Comparison of ENCODE assay signal across 8 cellular contexts in genomic region chr2:151999058-151999457, GRCh38.
A peak's percentile ranks its signal among the peaks of the same experiment; 100 is the strongest.
DNase-seq lines count a peak whose midpoint lies in the region; ATAC-seq and TF ChIP-seq lines count a peak whose summit lies in the region.

No MANE protein-coding gene starts in this region.

- no peaks in the 10 kb centered on the region for H3K27me3 Mint-ChIP-seq in activated T-cell treated with anti-CD3 and anti-CD28 coated beads, Interleukin-2, amount 50 U/mL, for 72 hours (ENCODE audit: low read depth)

- TF ChIP-seq POLR2A in gastrocnemius medialis (IDR thresholded peaks at IDR 0.05) = no peak

- H3K4me1 ChIP-seq in OCI-LY3 (ENCODE audit: low read length) = peaks cover 4% of the 10 kb centered on the region
- H3K4me1 ChIP-seq in gastrocnemius medialis = peaks cover 6 to 7% of the 10 kb centered on the region in 2 donors

- H3K79me2 ChIP-seq in OCI-LY3 (ENCODE audit: low read length) = no peaks in the 10 kb centered on the region

- H3K4me3 ChIP-seq in OCI-LY3 (ENCODE audit: low read length) (no peak overlapping the region), gastrocnemius medialis (no peak overlapping the region)

- intact Hi-C loops in head of caudate nucleus (cut with DNase I) (no loop called here), gastrocnemius medialis (cut with DNase I; ENCODE audit: low total_unique reads) (loop anchor here (1.0 kb wide), 1 partner anchor 27 kb away; no protein-coding TSS in a partner anchor)

- H3K36me3 ChIP-seq in OCI-LY3 (replicated peaks; ENCODE audit: low read depth, low read length) (no peaks in the 10 kb centered on the region), gastrocnemius medialis (no peaks in the 10 kb centered on the region)

- H3K4me3 Mint-ChIP-seq in activated T-cell treated with anti-CD3 and anti-CD28 coated beads, Interleukin-2, amount 50 U/mL, for 72 hours = no peak overlapping the region

- H3K9ac ChIP-seq in OCI-LY3 (ENCODE audit: low read length) = no peak overlapping the region

- H3K27me3 ChIP-seq in OCI-LY3 (ENCODE audit: low read depth, low read length) (peaks cover 16% of the 10 kb centered on the region), gastrocnemius medialis (no peaks in the 10 kb centered on the region)

- no peak overlapping the region for H2AFZ ChIP-seq in OCI-LY3 (ENCODE audit: low read depth, low read length)

- TF ChIP-seq CTCF in OCI-LY3 (IDR thresholded peaks at IDR 0.05; ENCODE audit: low read depth, low read length) (peak; percentile 84), gastrocnemius medialis (IDR thresholded peaks at IDR 0.05 in 4 of 5, conservative IDR thresholded peaks at IDR 0.05 in 1 of 5) (peak; percentile 49 to 87 (median 69))

- H4K20me1 ChIP-seq in OCI-LY3 (ENCODE audit: insufficient read depth, low read length) = no peaks in the 10 kb centered on the region

- DNase-seq in COLO668 (lab: John Stamatoyannopoulos, UW; ENCODE audit: unreplicated experiment) (peak; percentile 49), HT-29 (ENCODE audit: low spot score) (peak; percentile 58), head of caudate nucleus (peak; percentile 35 to 87 (median 63)), gastrocnemius medialis (peak; percentile 14 to 33)
- peak; percentile 45 to 53 for DNase-seq in activated T-cell treated with anti-CD3 and anti-CD28 coated beads, Interleukin-2, amount 50 U/mL, for 72 hours

- H3K4me2 ChIP-seq in OCI-LY3 (ENCODE audit: low read length) = no peak overlapping the region; the same call in 1 of the 2 replicates

- H3K9me3 Mint-ChIP-seq in activated T-cell treated with anti-CD3 and anti-CD28 coated beads, Interleukin-2, amount 50 U/mL, for 72 hours = no peaks in the 10 kb centered on the region

- no peaks in the 10 kb centered on the region for H3K36me3 Mint-ChIP-seq in activated T-cell treated with anti-CD3 and anti-CD28 coated beads, Interleukin-2, amount 50 U/mL, for 72 hours (ENCODE audit: insufficient read depth in 2 of 2)

- H3K9me3 ChIP-seq in OCI-LY3 (ENCODE audit: insufficient read depth, low read length) = no peaks in the 10 kb centered on the region
- no peaks in the 10 kb centered on the region for H3K9me3 ChIP-seq in gastrocnemius medialis

- H3K4me1 Mint-ChIP-seq in activated T-cell treated with anti-CD3 and anti-CD28 coated beads, Interleukin-2, amount 50 U/mL, for 72 hours (ENCODE audit: low read depth) = peaks cover under 1% of the 10 kb centered on the region

- ATAC-seq in GM19463 (IDR thresholded peaks at IDR 0.05; ENCODE audit: unreplicated experiment) (peak; percentile 76), gastrocnemius medialis (peak; percentile 51), HG03565 (IDR thresholded peaks at IDR 0.05; ENCODE audit: unreplicated experiment) (no peak)
- peak; percentile 72 to 74 for ATAC-seq in activated T-cell treated with anti-CD3 and anti-CD28 coated beads, Interleukin-2, amount 50 U/mL, for 72 hours (replicated peaks in 1 of 2)

- in situ Hi-C loops in gastrocnemius medialis (cut with MboI; ENCODE audit: low sequenced_read_pairs in 4 of 4) = loop anchor here in 1 of 4 donors (10.0 kb wide), 1 partner anchor 154 kb away; no protein-coding TSS in a partner anchor

- no peak overlapping the region for H3K27ac Mint-ChIP-seq in activated T-cell treated with anti-CD3 and anti-CD28 coated beads, Interleukin-2, amount 50 U/mL, for 72 hours

- H3K27ac ChIP-seq in OCI-LY3 (ENCODE audit: low read length) = no peak overlapping the region
- no peak overlapping the region for H3K27ac ChIP-seq in gastrocnemius medialis
